1 cellular context compared by ENCODE assay signal in genomic region chr2:108611021-108611420, GRCh38.
TF ChIP-seq lines count a peak whose summit lies in the region.

No MANE protein-coding gene starts in this region.

TF ChIP-seq in HepG2, 621 proteins besides CTCF, POLR2A, EP300 and RAD21 (continued from another document):
- TF ChIP-seq, protein P1, sequence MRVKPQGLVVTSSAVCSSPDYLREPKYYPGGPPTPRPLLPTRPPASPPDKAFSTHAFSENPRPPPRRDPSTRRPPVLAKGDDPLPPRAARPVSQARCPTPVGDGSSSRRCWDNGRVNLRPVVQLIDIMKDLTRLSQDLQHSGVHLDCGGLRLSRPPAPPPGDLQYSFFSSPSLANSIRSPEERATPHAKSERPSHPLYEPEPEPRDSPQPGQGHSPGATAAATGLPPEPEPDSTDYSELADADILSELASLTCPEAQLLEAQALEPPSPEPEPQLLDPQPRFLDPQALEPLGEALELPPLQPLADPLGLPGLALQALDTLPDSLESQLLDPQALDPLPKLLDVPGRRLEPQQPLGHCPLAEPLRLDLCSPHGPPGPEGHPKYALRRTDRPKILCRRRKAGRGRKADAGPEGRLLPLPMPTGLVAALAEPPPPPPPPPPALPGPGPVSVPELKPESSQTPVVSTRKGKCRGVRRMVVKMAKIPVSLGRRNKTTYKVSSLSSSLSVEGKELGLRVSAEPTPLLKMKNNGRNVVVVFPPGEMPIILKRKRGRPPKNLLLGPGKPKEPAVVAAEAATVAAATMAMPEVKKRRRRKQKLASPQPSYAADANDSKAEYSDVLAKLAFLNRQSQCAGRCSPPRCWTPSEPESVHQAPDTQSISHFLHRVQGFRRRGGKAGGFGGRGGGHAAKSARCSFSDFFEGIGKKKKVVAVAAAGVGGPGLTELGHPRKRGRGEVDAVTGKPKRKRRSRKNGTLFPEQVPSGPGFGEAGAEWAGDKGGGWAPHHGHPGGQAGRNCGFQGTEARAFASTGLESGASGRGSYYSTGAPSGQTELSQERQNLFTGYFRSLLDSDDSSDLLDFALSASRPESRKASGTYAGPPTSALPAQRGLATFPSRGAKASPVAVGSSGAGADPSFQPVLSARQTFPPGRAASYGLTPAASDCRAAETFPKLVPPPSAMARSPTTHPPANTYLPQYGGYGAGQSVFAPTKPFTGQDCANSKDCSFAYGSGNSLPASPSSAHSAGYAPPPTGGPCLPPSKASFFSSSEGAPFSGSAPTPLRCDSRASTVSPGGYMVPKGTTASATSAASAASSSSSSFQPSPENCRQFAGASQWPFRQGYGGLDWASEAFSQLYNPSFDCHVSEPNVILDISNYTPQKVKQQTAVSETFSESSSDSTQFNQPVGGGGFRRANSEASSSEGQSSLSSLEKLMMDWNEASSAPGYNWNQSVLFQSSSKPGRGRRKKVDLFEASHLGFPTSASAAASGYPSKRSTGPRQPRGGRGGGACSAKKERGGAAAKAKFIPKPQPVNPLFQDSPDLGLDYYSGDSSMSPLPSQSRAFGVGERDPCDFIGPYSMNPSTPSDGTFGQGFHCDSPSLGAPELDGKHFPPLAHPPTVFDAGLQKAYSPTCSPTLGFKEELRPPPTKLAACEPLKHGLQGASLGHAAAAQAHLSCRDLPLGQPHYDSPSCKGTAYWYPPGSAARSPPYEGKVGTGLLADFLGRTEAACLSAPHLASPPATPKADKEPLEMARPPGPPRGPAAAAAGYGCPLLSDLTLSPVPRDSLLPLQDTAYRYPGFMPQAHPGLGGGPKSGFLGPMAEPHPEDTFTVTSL (CRISPR knock-in tag; IDR thresholded peaks at IDR 0.05; ENCODE audit: borderline replicate concordance): no peak
- TF ChIP-seq TAF1 (CRISPR knock-in tag; IDR thresholded peaks at IDR 0.05) (no peak), ATF2 (CRISPR knock-in tag; IDR thresholded peaks at IDR 0.05) (no peak), ZIK1 (CRISPR knock-in tag; IDR thresholded peaks at IDR 0.05; ENCODE audit: borderline replicate concordance, low read depth) (no peak)
TF ChIP-seq in HepG2: peak in this region for 1.
